In genomic region chr10:3830946-3831345, GRCh38 we compare ENCODE assay signal across 24 cellular contexts. TPM values are rescaled to one million over a fixed set of nuclear protein-coding genes. Genes with fewer than 3 reads are reported as not detected.
DNase-seq lines count a peak whose midpoint lies in the region; ATAC-seq and TF ChIP-seq lines count a peak whose summit lies in the region.
"Had no signal": no experiment of that assay in that cellular context is flagged by ENCODE, and none has a peak within 500 bp of the region (broad histone marks: within the 10 kb centered on the region; RNA-seq: fewer than 3 reads in every experiment).

No MANE protein-coding gene starts in this region.

- no peaks in the 10 kb centered on the region for H3K9me2 ChIP-seq in SK-N-SH

- TF ChIP-seq CTCF in SK-N-SH (IDR thresholded peaks at IDR 0.05) (no peak), RWPE2 (IDR thresholded peaks at IDR 0.05; ENCODE audit: poor library complexity, severe bottlenecking) (no peak), fibroblast of villous mesenchyme (IDR thresholded peaks at IDR 0.05; ENCODE audit: insufficient read depth, low read depth, low read length) (no peak)

- H3K4me1 ChIP-seq in SK-N-SH (ENCODE audit: control insufficient read depth in 1 of 2, insufficient read depth in 2 of 2, low read depth in 1 of 2, low read length in 1 of 2), result peaks cover 4 to 8% of the 10 kb centered on the region in 2 experiments; a peak in 3 of 4 replicates
- H3K4me1 ChIP-seq in RWPE2 (ENCODE audit: insufficient read depth, poor library complexity, severe bottlenecking), result peaks cover 16% of the 10 kb centered on the region
- peaks cover 8 to 35% (median 33%) of the 10 kb centered on the region in 5 donors for H3K4me1 ChIP-seq in subcutaneous abdominal adipose tissue (ENCODE audit: control insufficient read depth in 5 of 5, insufficient read depth in 5 of 5, low read length in 5 of 5)
- peaks cover 2 to 7% of the 10 kb centered on the region in 2 donors for H3K4me1 ChIP-seq in aorta (ENCODE audit: control insufficient read depth in 1 of 2, insufficient read depth in 2 of 2, low read length in 2 of 2)

- H3K36me3 ChIP-seq in SK-N-SH (replicated peaks in 1 of 2; ENCODE audit: control insufficient read depth in 1 of 2, insufficient read depth in 2 of 2, low read length in 1 of 2), result no peaks in the 10 kb centered on the region
- H3K36me3 ChIP-seq in RWPE2 (ENCODE audit: low read depth), result no peaks in the 10 kb centered on the region
- H3K36me3 ChIP-seq in subcutaneous abdominal adipose tissue (ENCODE audit: control insufficient read depth in 5 of 5, insufficient read depth in 5 of 5, low read length in 5 of 5), result no peaks in the 10 kb centered on the region
- H3K36me3 ChIP-seq in aorta (ENCODE audit: control insufficient read depth in 1 of 2, insufficient read depth in 2 of 2, low read length in 1 of 2), result no peaks in the 10 kb centered on the region
- H3K36me3 ChIP-seq: adrenal gland, tibial nerve had no signal

- TF ChIP-seq RAD21 in SK-N-SH (IDR thresholded peaks at IDR 0.05; ENCODE audit: low read length), result no peak

- no peak for TF ChIP-seq EP300 in SK-N-SH (IDR thresholded peaks at IDR 0.05; ENCODE audit: borderline replicate concordance in 1 of 2, low read depth in 1 of 2, low read length in 1 of 2)

- no peaks in the 10 kb centered on the region for H3K79me2 ChIP-seq in SK-N-SH (ENCODE audit: insufficient read depth)

- no peak overlapping the region for H3K9ac ChIP-seq in SK-N-SH
- peak overlapping the region in 1 of 5 donors; percentile 3 for H3K9ac ChIP-seq in subcutaneous abdominal adipose tissue (ENCODE audit: low read length in 5 of 5)

- H3K4me3 ChIP-seq in SK-N-SH (ENCODE audit: low read depth in 2 of 2, low read length in 1 of 2) (no peak overlapping the region), RWPE2 (ENCODE audit: severe bottlenecking) (no peak overlapping the region), fibroblast of villous mesenchyme (ENCODE audit: low read depth, low read length) (no peak overlapping the region), subcutaneous abdominal adipose tissue (ENCODE audit: low read depth in 1 of 5, low read length in 5 of 5) (no peak overlapping the region), aorta (ENCODE audit: low read length in 2 of 2) (no peak overlapping the region)
- H3K4me3 ChIP-seq: adrenal gland, GM12878, tibial nerve had no signal

- no peak for DNase-seq in SK-N-SH
- no peak for DNase-seq in RWPE2 (ENCODE audit: low spot score)
- DNase-seq in fibroblast of villous mesenchyme (ENCODE audit: low read depth), result peak; percentile 73
- no peak for DNase-seq in aorta
- no peak for DNase-seq in NCI-H2171 (lab: John Stamatoyannopoulos, UW)
- DNase-seq: 8988T; activated B cell treated with CpG ODN at 0.5 μM for 24 hours; activated CD8-positive, alpha-beta memory T cell treated with anti-CD3 and anti-CD28 coated beads for 24 hours; adrenal gland; effector CD4-positive, alpha-beta T cell; GF-D8; glutamatergic neuron; H7; NCI-H1436; NCI-H774; occipital lobe; right cardiac atrium; SIG-M5 had no signal

- H3K9me3 ChIP-seq in SK-N-SH (no peaks in the 10 kb centered on the region), RWPE2 (ENCODE audit: severe bottlenecking) (no peaks in the 10 kb centered on the region), subcutaneous abdominal adipose tissue (ENCODE audit: control insufficient read depth in 5 of 5, low read length in 5 of 5) (no peaks in the 10 kb centered on the region), aorta (ENCODE audit: control insufficient read depth, low read length) (no peaks in the 10 kb centered on the region)
- H3K9me3 ChIP-seq: adrenal gland, tibial nerve had no signal

- intact Hi-C loops in aorta (cut with DNase I), result no loop called here

- WGBS in SK-N-SH (ENCODE audit: low lambda C conversion rate), result 100% methylated on average over 1 of the region's 1 CpG
- 74 to 79% methylated on average over 1 of the region's 1 CpG for WGBS in aorta, 2 donors

- no peaks in the 10 kb centered on the region for H4K20me1 ChIP-seq in SK-N-SH (ENCODE audit: insufficient read depth)

- ATAC-seq in SK-N-SH treated with all-trans-retinoic acid at 6 μM for 48 hours (peak; percentile 61), RWPE2 (ENCODE audit: low read depth) (0 out of 3 replicates have a peak, but pooled peaks have one; percentile 45), aorta (ENCODE audit: low FRiP score) (no peak), GM21515 (IDR thresholded peaks at IDR 0.05; ENCODE audit: unreplicated experiment) (no peak)
- ATAC-seq: GM12878; right cardiac atrium; stimulated activated memory B cell treated with anti-CD40 and anti-IgM and Interleukin-4, amounts not matched to agents 10 μg/mL and 1 μg/mL and 100 μg/mL, for 72 hours had no signal

- CTCF ChIA-PET in SK-N-SH (lab: Yijun Ruan, JAX), result no interaction called here

- no peak overlapping the region for H2AFZ ChIP-seq in SK-N-SH (ENCODE audit: low read depth)

- H3K4me2 ChIP-seq in SK-N-SH, result no peak overlapping the region

- POLR2A ChIA-PET in SK-N-SH (lab: Yijun Ruan, JAX), result no interaction called here

- H3K27ac ChIP-seq in SK-N-SH (ENCODE audit: low read depth in 2 of 2, low read length in 1 of 2) (peak overlapping the region in 1 of 2 experiments; percentile 14; a peak in 1 of 4 replicates), RWPE2 (ENCODE audit: poor library complexity, severe bottlenecking) (peak overlapping the region; percentile 93), subcutaneous abdominal adipose tissue (ENCODE audit: low read depth, low read length) (peak overlapping the region; percentile 35), aorta (ENCODE audit: low read depth in 1 of 2, low read length in 2 of 2) (no peak overlapping the region)
- H3K27ac ChIP-seq: adrenal gland had no signal

- no peaks in the 10 kb centered on the region for H3F3A ChIP-seq in SK-N-SH (replicated peaks; ENCODE audit: insufficient read depth)

- H3K27me3 ChIP-seq in SK-N-SH (ENCODE audit: insufficient read depth), result no peaks in the 10 kb centered on the region
- no peaks in the 10 kb centered on the region for H3K27me3 ChIP-seq in RWPE2 (ENCODE audit: insufficient read depth, poor library complexity, severe bottlenecking)
- H3K27me3 ChIP-seq in subcutaneous abdominal adipose tissue (ENCODE audit: control insufficient read depth in 5 of 5, insufficient read depth in 4 of 5, low read length in 5 of 5), result no peaks in the 10 kb centered on the region
- H3K27me3 ChIP-seq in aorta (ENCODE audit: control insufficient read depth in 1 of 2, insufficient read depth in 2 of 2, low read length in 1 of 2), result no peaks in the 10 kb centered on the region
- H3K27me3 ChIP-seq: adrenal gland, tibial nerve had no signal

TF ChIP-seq in SK-N-SH treated with all-trans-retinoic acid at 6 μM for 48 hours, 23 proteins besides CTCF, POLR2A, EP300 and RAD21 (continues in another document):
- TF ChIP-seq OSR1 (CRISPR knock-in tag; IDR thresholded peaks at IDR 0.05) (no peak), POU6F1 (CRISPR knock-in tag; IDR thresholded peaks at IDR 0.05; ENCODE audit: borderline replicate concordance, low read depth) (no peak), BACH2 (CRISPR knock-in tag; IDR thresholded peaks at IDR 0.05; ENCODE audit: borderline replicate concordance) (no peak), ZFP3 (CRISPR knock-in tag; IDR thresholded peaks at IDR 0.05) (no peak), CSDC2 (CRISPR knock-in tag; IDR thresholded peaks at IDR 0.05) (no peak), ISL1 (CRISPR knock-in tag; IDR thresholded peaks at IDR 0.05) (no peak), TCF4 (CRISPR knock-in tag; IDR thresholded peaks at IDR 0.05; ENCODE audit: borderline replicate concordance) (no peak), TOX (CRISPR knock-in tag; IDR thresholded peaks at IDR 0.05; ENCODE audit: borderline replicate concordance) (no peak)

TF ChIP-seq in SK-N-SH, 30 proteins besides CTCF, POLR2A, EP300 and RAD21 (continues in another document):
- TF ChIP-seq MEF2A (IDR thresholded peaks at IDR 0.05; ENCODE audit: borderline replicate concordance, low read depth), result no peak
- TF ChIP-seq YY1 (IDR thresholded peaks at IDR 0.05; ENCODE audit: low read depth), result no peak
- no peak for TF ChIP-seq USF2 (IDR thresholded peaks at IDR 0.05; ENCODE audit: borderline replicate concordance, low read depth, low read length)
- no peak for TF ChIP-seq PBX3 (IDR thresholded peaks at IDR 0.05)
- no peak for TF ChIP-seq ELF1 (IDR thresholded peaks at IDR 0.05)
- no peak for TF ChIP-seq ZBTB33 (IDR thresholded peaks at IDR 0.05; ENCODE audit: borderline replicate concordance, low read depth)

RNA-seq across cellular contexts. Expression of gene KLF6, which starts 45.9 kb away (rescaled TPM):
- polyA plus RNA-seq in SK-N-SH (2012; rRNA removed) (127 and 148 TPM in 2 replicates), aorta (100 to 1,000 TPM in 1 of 2 donors, 10 to 100 TPM in 1; 44.2 to 160 TPM)
- 72.3 and 76.2 TPM in 2 replicates for polyA plus RNA-seq in SK-N-SH (2012; cell fraction: cytosol; rRNA removed)
- polyA plus RNA-seq in SK-N-SH (2012; cell fraction: nucleus; rRNA removed), result 687 and 844 TPM in 2 replicates
- total RNA-seq in fibroblast of villous mesenchyme (37.6 and 51.5 TPM in 2 replicates), aorta (100 to 1,000 TPM; 171 to 384 TPM)

Comparison
In these comparisons a context has a peak if more than half of its experiments do, and no peak if none do; other contexts are left out.
1. ATAC-seq: peak in SK-N-SH treated with all-trans-retinoic acid at 6 μM for 48 hours (single experiment) and RWPE2 (single experiment); none in aorta (single experiment) and GM21515 (single experiment).
2. H3K27ac ChIP-seq: peak in RWPE2 (single experiment) and subcutaneous abdominal adipose tissue (single experiment); none in aorta (0 of 2).